1 cellular context compared by ENCODE assay signal in genomic region chr9:131125288-131126058, GRCh38.
TF ChIP-seq lines count a peak whose summit lies in the region.

Gene NUP214, plus strand, starts transcription at chr9:131125586. Its CDS starts 119 bp downstream, at chr9:131125705.

TF ChIP-seq in GM12878, 131 proteins besides CTCF, POLR2A, EP300 and RAD21 (continued from another document and continues in another):
- peak; percentile 52 for TF ChIP-seq ZBTB11 (CRISPR knock-in tag; IDR thresholded peaks at IDR 0.05)
- TF ChIP-seq SIN3A (IDR thresholded peaks at IDR 0.05; ENCODE audit: low read depth, low read length) = peak; percentile 94
- peak; percentile 75 for TF ChIP-seq SIX5 (IDR thresholded peaks at IDR 0.05; ENCODE audit: low read depth, low read length, severe bottlenecking)
- TF ChIP-seq MYB (IDR thresholded peaks at IDR 0.05; ENCODE audit: borderline replicate concordance, low read depth, low read length) = no peak
- 0 out of 2 replicates have a peak, but pooled peaks have one; percentile 16 for TF ChIP-seq SREBF1 (IDR thresholded peaks at IDR 0.05; ENCODE audit: low read length)
- TF ChIP-seq GATAD2B (conservative IDR thresholded peaks at IDR 0.05; ENCODE audit: low read depth) = no peak; the same call in 1 of the 2 replicates
- no peak for TF ChIP-seq MTA3 (IDR thresholded peaks at IDR 0.05; ENCODE audit: borderline replicate concordance, low read length)
- peak; percentile 100 for TF ChIP-seq CREM (IDR thresholded peaks at IDR 0.05; ENCODE audit: low read depth)
- peak; percentile 82; the same call in 1 of the 2 replicates for TF ChIP-seq RB1 (IDR thresholded peaks at IDR 0.05; ENCODE audit: borderline replicate concordance)
- no peak for TF ChIP-seq JUND (IDR thresholded peaks at IDR 0.05; ENCODE audit: low read depth, low read length)
- no peak for TF ChIP-seq ZNF217 (IDR thresholded peaks at IDR 0.05)
- TF ChIP-seq PAX8 (IDR thresholded peaks at IDR 0.05) = no peak
- TF ChIP-seq CBX3 (IDR thresholded peaks at IDR 0.05; ENCODE audit: borderline replicate concordance, low read depth) = no peak
- no peak for TF ChIP-seq SMC3 (IDR thresholded peaks at IDR 0.05; ENCODE audit: borderline replicate concordance, low read length)
- no peak for TF ChIP-seq ZBTB4 (CRISPR knock-in tag; IDR thresholded peaks at IDR 0.05)
- TF ChIP-seq USF2 (IDR thresholded peaks at IDR 0.05; ENCODE audit: borderline replicate concordance, low read depth, low read length) = no peak
- TF ChIP-seq E2F4 (IDR thresholded peaks at IDR 0.05; ENCODE audit: low read depth, low read length) = peak; percentile 79
- peak; percentile 88 for TF ChIP-seq MXI1 (IDR thresholded peaks at IDR 0.05; ENCODE audit: low read depth, low read length)
- TF ChIP-seq MYC (IDR thresholded peaks at IDR 0.05; ENCODE audit: insufficient read depth, insufficient read length, insufficient replicate concordance, low read length, severe bottlenecking) = no peak
- TF ChIP-seq DPF2 (IDR thresholded peaks at IDR 0.05) = peak; percentile 48; the same call in 1 of the 2 replicates
- no peak for TF ChIP-seq SMAD1 (IDR thresholded peaks at IDR 0.05; ENCODE audit: low read depth, partially characterized antibody)
- no peak for TF ChIP-seq ZBTB33 (IDR thresholded peaks at IDR 0.05)
- TF ChIP-seq STAT1 (conservative IDR thresholded peaks at IDR 0.05) = 0 out of 2 replicates have a peak, but pooled peaks have one; percentile 93
- TF ChIP-seq NFIC (IDR thresholded peaks at IDR 0.05; ENCODE audit: low read depth, low read length) = no peak
- peak; percentile 83 for TF ChIP-seq ATF7 (IDR thresholded peaks at IDR 0.05; ENCODE audit: low read depth)
- no peak for TF ChIP-seq PBX3 (IDR thresholded peaks at IDR 0.05; ENCODE audit: insufficient replicate concordance, low read depth, low read length)
- TF ChIP-seq ESRRA (IDR thresholded peaks at IDR 0.05; ENCODE audit: low read length) = peak; percentile 67; the same call in 1 of the 2 replicates
- TF ChIP-seq E2F8 (IDR thresholded peaks at IDR 0.05; ENCODE audit: low read depth, partially characterized antibody) = peak; percentile 92
- no peak for TF ChIP-seq ZNF622 (IDR thresholded peaks at IDR 0.05)
- TF ChIP-seq CREB1 (IDR thresholded peaks at IDR 0.05; ENCODE audit: low read depth) = peak; percentile 100
- peak; percentile 99 for TF ChIP-seq NBN (IDR thresholded peaks at IDR 0.05)
- no peak for TF ChIP-seq BMI1 (IDR thresholded peaks at IDR 0.05; ENCODE audit: borderline replicate concordance)
- no peak for TF ChIP-seq SREBF2 (IDR thresholded peaks at IDR 0.05; ENCODE audit: low read length)
- peak; percentile 38; the same call in 1 of the 2 replicates for TF ChIP-seq IRF3 (IDR thresholded peaks at IDR 0.05)
- no peak for TF ChIP-seq ETV6 (conservative IDR thresholded peaks at IDR 0.05 in 1 of 2, IDR thresholded peaks at IDR 0.05 in 1 of 2; ENCODE audit: borderline replicate concordance in 1 of 2, low read depth in 1 of 2)
- TF ChIP-seq SUPT20H (IDR thresholded peaks at IDR 0.05; ENCODE audit: borderline replicate concordance, control insufficient read depth, low read depth, low read length) = no peak
- TF ChIP-seq RAD51 (IDR thresholded peaks at IDR 0.05) = no peak
- no peak for TF ChIP-seq ATF2 (IDR thresholded peaks at IDR 0.05; ENCODE audit: low read length)
- TF ChIP-seq PKNOX1 (IDR thresholded peaks at IDR 0.05) = peak; percentile 48; the same call in 1 of the 2 replicates
- TF ChIP-seq EZH2 (IDR thresholded peaks at IDR 0.05; ENCODE audit: borderline replicate concordance, control insufficient read depth, low read depth, low read length) = no peak
- TF ChIP-seq LARP7 (IDR thresholded peaks at IDR 0.05) = peak; percentile 65; the same call in 1 of the 2 replicates
- no peak for TF ChIP-seq CEBPB (IDR thresholded peaks at IDR 0.05; ENCODE audit: borderline replicate concordance in 1 of 2, low read depth in 2 of 2, low read length in 2 of 2)
- TF ChIP-seq IRF4 (IDR thresholded peaks at IDR 0.05; ENCODE audit: low read depth, low read length) = peak; percentile 34; the same call in 1 of the 2 replicates
